13 cellular contexts compared by ENCODE assay signal in the genomic region with DNA sequence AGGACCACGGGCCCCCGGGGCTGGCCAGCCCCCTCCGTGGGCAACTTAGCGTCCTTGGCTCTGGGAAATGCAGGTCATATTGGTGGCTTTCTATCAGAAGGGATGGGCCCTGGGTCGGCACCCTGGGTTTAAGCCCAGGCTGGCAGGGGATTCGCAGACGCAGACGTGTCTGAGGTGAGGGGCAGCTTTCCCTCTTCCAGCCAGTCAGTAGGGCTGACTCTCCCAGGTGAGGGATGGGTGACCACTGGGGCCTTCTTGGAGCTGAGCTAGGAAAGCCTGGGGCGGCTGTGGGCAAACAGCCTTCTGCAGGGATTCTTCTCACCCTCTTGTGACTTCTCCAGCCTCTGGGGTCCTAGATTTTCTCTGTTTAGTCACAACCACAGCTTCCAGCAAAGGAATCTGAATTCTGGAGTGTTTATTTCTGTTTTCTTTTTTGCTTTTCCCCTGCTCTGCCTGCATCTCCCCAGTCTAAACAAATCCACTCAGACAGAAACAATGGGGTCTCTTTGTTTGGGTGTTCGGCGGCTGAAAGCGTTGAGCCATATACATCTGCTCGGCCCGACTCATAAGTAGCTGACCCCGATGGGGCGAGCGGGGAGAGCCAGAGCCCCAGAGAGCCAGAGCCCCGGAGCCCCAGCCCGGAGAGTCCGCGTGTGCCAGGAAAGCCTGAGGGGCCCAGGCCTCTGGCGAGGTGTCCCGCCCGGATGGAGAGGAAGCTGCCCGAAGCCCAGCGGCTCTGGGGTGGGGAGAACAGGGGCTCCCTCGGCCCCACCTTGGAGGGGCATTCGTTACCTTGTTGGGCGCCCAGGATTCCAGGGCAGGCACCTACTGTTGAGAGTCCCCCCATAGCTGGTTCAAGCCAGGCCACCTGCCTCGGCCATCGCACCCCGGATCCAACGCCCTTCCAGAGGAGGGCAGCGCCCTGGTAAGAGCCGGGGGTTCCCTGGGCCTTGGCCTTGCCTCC. TPM values are rescaled to one million over a fixed set of nuclear protein-coding genes. Genes with fewer than 3 reads are reported as not detected.
DNase-seq lines count a peak whose midpoint lies in the region; ATAC-seq lines count a peak whose summit lies in the region.
"Had no signal": no experiment of that assay in that cellular context is flagged by ENCODE, and none has a peak within 500 bp of the region (broad histone marks: within the 10 kb centered on the region; RNA-seq: fewer than 3 reads in every experiment).

No MANE protein-coding gene starts in this region.

- H3K4me1 Mint-ChIP-seq in effector memory CD8-positive, alpha-beta T cell (ENCODE audit: low read depth in 2 of 2): peaks cover 7 to 13% of the 10 kb centered on the region in 2 donors

- DNase-seq in effector memory CD8-positive, alpha-beta T cell: no peak
- peak; percentile 7 for DNase-seq in pons (ENCODE audit: low spot score)
- DNase-seq in NCI-H2196 treated with DMSO at 0.1 percent for 48 hours (lab: John Stamatoyannopoulos, UW; ENCODE audit: unreplicated experiment): no peak
- no peak for DNase-seq in A172 (ENCODE audit: low spot score)
- DNase-seq: brain microvascular endothelial cell; NCI-H1694; stimulated activated CD4-positive, alpha-beta T cell treated with anti-CD3 and anti-CD28 coated beads, Interleukin-2, amount 100 ng/mL, for 24 hours; testis had no signal

- H3K36me3 Mint-ChIP-seq in effector memory CD8-positive, alpha-beta T cell (ENCODE audit: insufficient read depth): no peaks in the 10 kb centered on the region

- peaks cover 63 to 87% of the 10 kb centered on the region in 2 donors for H3K27me3 Mint-ChIP-seq in effector memory CD8-positive, alpha-beta T cell

- peak overlapping the region; percentile 64 to 69 for H3K4me3 Mint-ChIP-seq in effector memory CD8-positive, alpha-beta T cell

- no peak overlapping the region for H3K27ac Mint-ChIP-seq in effector memory CD8-positive, alpha-beta T cell

- no peaks in the 10 kb centered on the region for H3K9me3 Mint-ChIP-seq in effector memory CD8-positive, alpha-beta T cell

- ATAC-seq in GM19324 (IDR thresholded peaks at IDR 0.05; ENCODE audit: low FRiP score, unreplicated experiment) (peak; percentile 0), HG03378 (IDR thresholded peaks at IDR 0.05; ENCODE audit: unreplicated experiment) (peak; percentile 6), GM18519 (IDR thresholded peaks at IDR 0.05; ENCODE audit: low FRiP score, unreplicated experiment) (no peak)
- no peak for ATAC-seq in effector memory CD8-positive, alpha-beta T cell (replicated peaks)

RNA-seq across cellular contexts. Expression of gene MNX1, which starts 2.0 kb away (rescaled TPM):
- 0.90 and 1.6 TPM in 2 replicates for total RNA-seq in A172 (2014; rRNA removed; shearing (Covaris generic))
- total RNA-seq: activated CD8-positive, alpha-beta memory T cell treated with anti-CD3 and anti-CD28 coated beads for 36 hours; lung microvascular endothelial cell had no signal

RNA-seq across cellular contexts. Expression of gene NOM1, which starts 59.0 kb away (rescaled TPM):
- total RNA-seq in A172 (2014; rRNA removed; shearing (Covaris generic)): 8.5 and 15.5 TPM in 2 replicates

Comparison
In these comparisons a context has a peak if more than half of its experiments do, and no peak if none do; other contexts are left out.
1. ATAC-seq: peak in GM19324 (single experiment) and HG03378 (single experiment); none in effector memory CD8-positive, alpha-beta T cell (single experiment) and GM18519 (single experiment).